22 cellular contexts compared by ENCODE assay signal in the genomic region with DNA sequence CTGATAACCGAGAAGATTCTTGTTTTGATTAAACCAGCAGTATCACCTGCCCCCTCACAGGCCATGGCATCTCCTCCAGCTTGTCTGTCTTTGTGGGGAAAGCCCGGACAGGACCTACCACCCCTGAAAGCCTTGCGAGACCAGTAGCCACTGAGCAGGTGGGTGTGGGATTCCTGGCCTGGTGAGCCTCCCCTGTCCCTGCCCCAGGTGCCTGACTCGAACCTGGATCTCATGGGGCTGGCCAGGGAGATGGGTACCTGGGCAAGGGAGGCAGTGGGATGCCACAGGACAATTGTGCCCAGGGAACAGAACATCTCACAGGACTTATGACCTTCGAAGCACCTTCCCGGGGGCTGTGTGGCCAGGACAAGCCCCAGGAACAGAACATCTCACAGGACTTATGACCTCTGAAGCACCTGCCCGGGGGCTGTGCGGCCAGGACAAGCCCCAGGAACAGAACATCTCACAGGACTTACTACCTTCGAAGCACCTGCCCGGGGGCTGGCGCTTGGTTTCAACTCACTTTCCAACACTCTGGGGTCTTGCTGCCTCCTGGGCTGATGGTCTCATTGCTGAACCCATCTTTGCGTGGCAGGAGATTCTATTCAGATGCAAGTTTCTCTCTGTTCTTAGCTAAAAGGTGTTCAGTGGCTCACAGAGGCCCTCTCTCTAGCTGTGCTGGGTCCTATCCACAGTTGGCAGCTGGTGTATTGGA.
"Had no signal": no experiment of that assay in that cellular context is flagged by ENCODE, and none has a peak within 500 bp of the region (broad histone marks: within the 10 kb centered on the region; RNA-seq: fewer than 3 reads in every experiment).

No MANE protein-coding gene starts in this region.

- H3K4me1 Mint-ChIP-seq: activated CD4-positive, alpha-beta T cell treated with anti-CD3 and anti-CD28 coated beads, Interleukin-2, amount 10 ng/mL, durations not matched to agents 7 days and 5 days; activated naive CD4-positive, alpha-beta T cell treated with anti-CD3 and anti-CD28 coated beads, Interleukin-2, amount 50 U/mL, for 24 hours had no signal

- H3K9me3 ChIP-seq: breast epithelium had no signal

- H3K9me3 Mint-ChIP-seq: activated CD4-positive, alpha-beta T cell treated with anti-CD3 and anti-CD28 coated beads, Interleukin-2, amount 10 ng/mL, durations not matched to agents 7 days and 5 days; activated CD8-positive, alpha-beta T cell treated with anti-CD3 and anti-CD28 coated beads for 36 hours; activated naive CD4-positive, alpha-beta T cell treated with anti-CD3 and anti-CD28 coated beads, Interleukin-2, amount 50 U/mL, for 24 hours; activated T-cell treated with anti-CD3 and anti-CD28 coated beads, Interleukin-2, amount 50 U/mL, for 72 hours had no signal

- DNase-seq: activated CD4-positive, alpha-beta T cell treated with anti-CD3 and anti-CD28 coated beads, Interleukin-2, amount 10 ng/mL, durations not matched to agents 7 days and 5 days; activated CD4-positive, CD25-positive, alpha-beta regulatory T cell treated with anti-CD3 and anti-CD28 coated beads, Interleukin-2, amount 50 U/mL, for 72 hours; activated CD8-positive, alpha-beta memory T cell treated with anti-CD3 and anti-CD28 coated beads, Interleukin-2, amount 50 U/mL, for 4 hours; activated CD8-positive, alpha-beta T cell treated with anti-CD3 and anti-CD28 coated beads for 36 hours; activated naive CD4-positive, alpha-beta T cell; activated T-cell treated with anti-CD3 and anti-CD28 coated beads, Interleukin-2, amount 50 U/mL, for 72 hours; IMR-90; Kasumi-1; KBM-7; NCI-H1105 treated with DMSO at 0.1 percent for 48 hours; NCI-H1436 treated with DMSO at 0.1 percent for 48 hours; NCI-H187; NCI-H2081; NCI-H446; NCI-H524; PC-3; SHP77 treated with DMSO at 0.1 percent for 48 hours; T-helper 17 cell; T-helper 9 cell had no signal

- H3K36me3 Mint-ChIP-seq: activated naive CD4-positive, alpha-beta T cell treated with anti-CD3 and anti-CD28 coated beads, Interleukin-2, amount 50 U/mL, for 24 hours; WTC11 had no signal

- H3K4me3 Mint-ChIP-seq: activated CD4-positive, alpha-beta T cell treated with anti-CD3 and anti-CD28 coated beads, Interleukin-2, amount 10 ng/mL, durations not matched to agents 7 days and 5 days; activated CD8-positive, alpha-beta T cell treated with anti-CD3 and anti-CD28 coated beads for 36 hours; activated naive CD4-positive, alpha-beta T cell treated with anti-CD3 and anti-CD28 coated beads, Interleukin-2, amount 50 U/mL, for 24 hours; activated T-cell treated with anti-CD3 and anti-CD28 coated beads, Interleukin-2, amount 50 U/mL, for 72 hours; T-helper 17 cell; WTC11 had no signal

- H3K4me3 ChIP-seq: breast epithelium had no signal

- H3K27ac ChIP-seq: breast epithelium had no signal

- H3K4me1 ChIP-seq: breast epithelium had no signal

- H3K36me3 ChIP-seq: breast epithelium had no signal

- H3K27ac Mint-ChIP-seq: activated CD4-positive, alpha-beta T cell treated with anti-CD3 and anti-CD28 coated beads, Interleukin-2, amount 10 ng/mL, durations not matched to agents 7 days and 5 days; activated CD8-positive, alpha-beta T cell treated with anti-CD3 and anti-CD28 coated beads for 36 hours; activated naive CD4-positive, alpha-beta T cell treated with anti-CD3 and anti-CD28 coated beads, Interleukin-2, amount 50 U/mL, for 24 hours; activated T-cell treated with anti-CD3 and anti-CD28 coated beads, Interleukin-2, amount 50 U/mL, for 72 hours; T-helper 17 cell; WTC11 had no signal
